In the genomic region with DNA sequence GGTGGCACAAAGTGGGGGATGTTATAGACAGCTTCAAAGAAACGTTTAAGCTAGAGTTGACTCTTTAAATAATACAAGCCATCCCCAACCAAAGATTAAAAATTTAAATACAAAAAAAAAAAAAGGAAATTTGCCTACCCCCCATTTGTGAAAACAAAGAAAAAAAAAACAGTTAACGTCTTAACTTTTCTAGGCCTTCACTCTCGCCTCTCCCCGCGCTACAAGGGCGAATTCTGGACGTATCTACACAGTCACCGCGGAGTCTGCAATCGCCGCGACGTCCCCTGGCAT, we compare ENCODE assay signal across 8 cellular contexts. TPM values are rescaled to one million over a fixed set of nuclear protein-coding genes. Genes with fewer than 3 reads are reported as not detected.
DNase-seq lines count a peak whose midpoint lies in the region; ATAC-seq, FAIRE-seq and TF ChIP-seq lines count a peak whose summit lies in the region.

No MANE protein-coding gene starts in this region.

- H2AFZ ChIP-seq in GM23248: peak overlapping the region; percentile 95

- H3K4me1 Mint-ChIP-seq in activated CD8-positive, alpha-beta T cell treated with anti-CD3 and anti-CD28 coated beads, Interleukin-2, amount 10 ng/mL, durations not matched to agents 7 days and 5 days (ENCODE audit: low read depth): peaks cover 36% of the 10 kb centered on the region

- peak overlapping the region; percentile 76 for H3K4me3 ChIP-seq in GM23248
- peak overlapping the region; percentile 84 for H3K4me3 ChIP-seq in left ventricle myocardium inferior
- H3K4me3 ChIP-seq in skeletal muscle cell (ENCODE audit: low read depth, low read length): peak overlapping the region; percentile 58

- H3K9me3 ChIP-seq in GM23248 (ENCODE audit: low read depth) (no peaks in the 10 kb centered on the region), left ventricle myocardium inferior (replicated peaks) (no peaks in the 10 kb centered on the region)

- 1 to 4% methylated on average over 13 of the region's 13 CpGs for WGBS in GM23248 (ENCODE audit: low coverage in 1 of 2, low lambda C conversion rate in 2 of 2, missing lambda C conversion rate in 2 of 2), 2 experiments

- TF ChIP-seq CTCF in left ventricle myocardium inferior (IDR thresholded peaks at IDR 0.05; ENCODE audit: borderline replicate concordance): no peak

- H3K36me3 ChIP-seq in GM23248 (ENCODE audit: low read depth) (no peaks in the 10 kb centered on the region), left ventricle myocardium inferior (no peaks in the 10 kb centered on the region)

- peaks cover 14% of the 10 kb centered on the region for H3K36me3 Mint-ChIP-seq in activated CD8-positive, alpha-beta T cell treated with anti-CD3 and anti-CD28 coated beads, Interleukin-2, amount 10 ng/mL, durations not matched to agents 7 days and 5 days (ENCODE audit: low read depth)

- intact Hi-C loops in left ventricle myocardium inferior (cut with micrococcal nuclease): no loop called here

- peaks cover 30% of the 10 kb centered on the region for H3K4me1 ChIP-seq in GM23248 (ENCODE audit: insufficient read depth)
- H3K4me1 ChIP-seq in left ventricle myocardium inferior: peaks cover 80% of the 10 kb centered on the region

- in situ Hi-C loops in GM23248 (cut with MboI): no loop called here

- no peak for ATAC-seq in activated CD8-positive, alpha-beta T cell treated with anti-CD3 and anti-CD28 coated beads, Interleukin-2, amount 10 ng/mL, durations not matched to agents 7 days and 5 days
- no peak for ATAC-seq in GM18498 (IDR thresholded peaks at IDR 0.05; ENCODE audit: unreplicated experiment)

- H3F3A ChIP-seq in GM23248 (ENCODE audit: insufficient read depth): peaks cover 45% of the 10 kb centered on the region

- no peaks in the 10 kb centered on the region for H3K9me2 ChIP-seq in GM23248 (ENCODE audit: insufficient read depth)

- FAIRE-seq in GM12891 (lab: Jason Lieb, UNC): no peak

- no peaks in the 10 kb centered on the region for H3K27me3 ChIP-seq in GM23248 (replicated peaks; ENCODE audit: insufficient read depth)
- no peaks in the 10 kb centered on the region for H3K27me3 ChIP-seq in left ventricle myocardium inferior (ENCODE audit: low read depth)

- H3K4me3 Mint-ChIP-seq in activated CD8-positive, alpha-beta T cell treated with anti-CD3 and anti-CD28 coated beads, Interleukin-2, amount 10 ng/mL, durations not matched to agents 7 days and 5 days: peak overlapping the region; percentile 80

- H3K9me3 Mint-ChIP-seq in activated CD8-positive, alpha-beta T cell treated with anti-CD3 and anti-CD28 coated beads, Interleukin-2, amount 10 ng/mL, durations not matched to agents 7 days and 5 days (ENCODE audit: insufficient read depth): no peaks in the 10 kb centered on the region

- peak overlapping the region; percentile 43 for H3K27ac Mint-ChIP-seq in activated CD8-positive, alpha-beta T cell treated with anti-CD3 and anti-CD28 coated beads, Interleukin-2, amount 10 ng/mL, durations not matched to agents 7 days and 5 days

- H3K79me2 ChIP-seq in GM23248 (ENCODE audit: insufficient read depth): peaks cover 40% of the 10 kb centered on the region

- no peaks in the 10 kb centered on the region for H3K27me3 Mint-ChIP-seq in activated CD8-positive, alpha-beta T cell treated with anti-CD3 and anti-CD28 coated beads, Interleukin-2, amount 10 ng/mL, durations not matched to agents 7 days and 5 days (ENCODE audit: low read depth)

- TF ChIP-seq POLR2A in GM12891 (IDR thresholded peaks at IDR 0.05; ENCODE audit: low read depth, low read length): no peak

- H3K27ac ChIP-seq in GM23248 (peak overlapping the region; percentile 72), left ventricle myocardium inferior (replicated peaks) (peak overlapping the region; percentile 93)

- peak overlapping the region; percentile 97 for H3K4me2 ChIP-seq in GM23248 (ENCODE audit: unreplicated experiment)

- CTCF ChIA-PET in activated CD8-positive, alpha-beta T cell treated with anti-CD3 and anti-CD28 coated beads, Interleukin-2, amount 10 ng/mL, durations not matched to agents 7 days and 5 days (lab: Charles Lee): interaction anchor here (1.1 to 1.3 kb wide), 3 partner anchors 13 to 390 kb away, joined by 5 to 6 read pairs (median 5); no protein-coding TSS in a partner anchor

- peak overlapping the region; percentile 98 for H3K9ac ChIP-seq in GM23248

- DNase-seq in GM23248 (no peak), left ventricle myocardium inferior (no peak), skeletal muscle cell (ENCODE audit: low read depth) (no peak), DMS53 (lab: John Stamatoyannopoulos, UW) (no peak), dedifferentiated amniotic fluid mesenchymal stem cell (ENCODE audit: extremely low spot score) (no peak), GM12891 (ENCODE audit: insufficient read length, low spot score) (no peak)
- no peak for DNase-seq in activated CD8-positive, alpha-beta T cell treated with anti-CD3 and anti-CD28 coated beads, Interleukin-2, amount 10 ng/mL, durations not matched to agents 7 days and 5 days

- POLR2A ChIA-PET in activated CD8-positive, alpha-beta T cell treated with anti-CD3 and anti-CD28 coated beads, Interleukin-2, amount 10 ng/mL, durations not matched to agents 7 days and 5 days (lab: Charles Lee): interaction anchor here (1.6 kb wide), 1 partner anchor 13 kb away, joined by 7 read pairs; no protein-coding TSS in a partner anchor

- 0 out of 2 replicates have a peak, but pooled peaks cover 3% of the 10 kb centered on the region for H4K20me1 ChIP-seq in GM23248 (ENCODE audit: insufficient read depth)

TF ChIP-seq in GM12891, 5 proteins besides CTCF, POLR2A, EP300 and RAD21:
- no peak for TF ChIP-seq TAF1 (IDR thresholded peaks at IDR 0.05; ENCODE audit: low read depth, low read length)
- no peak for TF ChIP-seq SPI1 (IDR thresholded peaks at IDR 0.05; ENCODE audit: low read depth, low read length)
- TF ChIP-seq PAX5 (IDR thresholded peaks at IDR 0.05; ENCODE audit: insufficient read depth, low read length, severe bottlenecking): no peak
- TF ChIP-seq POU2F2 (IDR thresholded peaks at IDR 0.05; ENCODE audit: low read depth, low read length): no peak
- TF ChIP-seq POLR2AphosphoS5 (IDR thresholded peaks at IDR 0.05; ENCODE audit: low read depth, low read length): no peak

RNA-seq across cellular contexts. Expression of gene NUDT4, which starts 0.5 kb away (rescaled TPM):
- 42.9 and 47.8 TPM in 2 replicates for total RNA-seq in GM23248 (2014; rRNA removed; shearing (Covaris generic))
- polyA plus RNA-seq in GM23248 (2016; fragmentation: Nextera tagmentation; extraction: Ambion mirVana): 36.7 and 37.2 TPM in 2 replicates
- total RNA-seq in activated CD8-positive, alpha-beta T cell treated with anti-CD3 and anti-CD28 coated beads, Interleukin-2, amount 10 ng/mL, durations not matched to agents 7 days and 5 days: 10 to 100 TPM; 56.3 to 61.0 TPM
- 283 TPM for total RNA-seq in left ventricle myocardium inferior
- polyA plus RNA-seq in GM12891 (2012; ENCODE audit: low read depth, missing spikeins): 30.4 TPM
